8 cellular contexts compared by ENCODE assay signal in genomic region chr1:202968895-202969295, GRCh38. TPM values are rescaled to one million over a fixed set of nuclear protein-coding genes. Genes with fewer than 3 reads are reported as not detected.
DNase-seq lines count a peak whose midpoint lies in the region; ATAC-seq and TF ChIP-seq lines count a peak whose summit lies in the region.

No MANE protein-coding gene starts in this region.

- ATAC-seq in stimulated activated naive CD8-positive, alpha-beta T cell treated with anti-CD3 and anti-CD28 coated beads, Interleukin-15, amount 100 ng/mL, for 72 hours, result peak; percentile 79

- CTCF ChIA-PET in mammary epithelial cell (lab: Charles Lee; ENCODE audit: low non-redundant PET), result no interaction called here

- no peaks in the 10 kb centered on the region for H3K9me3 ChIP-seq in mammary epithelial cell (replicated peaks; ENCODE audit: insufficient read depth, low read length)

- H3K36me3 ChIP-seq in mammary epithelial cell (ENCODE audit: insufficient read depth, low read length), result peaks cover 4% of the 10 kb centered on the region

- no peaks in the 10 kb centered on the region for H3K9me3 Mint-ChIP-seq in stimulated activated naive CD8-positive, alpha-beta T cell treated with anti-CD3 and anti-CD28 coated beads, Interleukin-15, amount 100 ng/mL, for 72 hours

- H3K9ac ChIP-seq in mammary epithelial cell (ENCODE audit: insufficient read depth, low read length), result no peak overlapping the region

- no TSS peak for BruUV-seq in mammary epithelial cell (replicated peaks; lab: Mats Ljungman, UMichigan)

- H3K4me3 ChIP-seq in mammary epithelial cell (replicated peaks in 1 of 3; ENCODE audit: insufficient read depth in 1 of 3, low read depth in 2 of 3, low read length in 3 of 3), result no peak overlapping the region

- dilution Hi-C loops in mammary epithelial cell (cut with HindIII; ENCODE audit: low sequenced_read_pairs), result no loop called here

- 12% methylated on average over 5 of the region's 5 CpGs for WGBS in mammary epithelial cell (ENCODE audit: low coverage, missing lambda C conversion rate)

- H3K27me3 Mint-ChIP-seq in stimulated activated naive CD8-positive, alpha-beta T cell treated with anti-CD3 and anti-CD28 coated beads, Interleukin-15, amount 100 ng/mL, for 72 hours, result no peaks in the 10 kb centered on the region

- H3K27me3 ChIP-seq in mammary epithelial cell (ENCODE audit: insufficient read depth, low read length), result no peaks in the 10 kb centered on the region

- in situ Hi-C loops in KBM-7 (cut with MboI; ENCODE audit: low pct_unique_long_range_greater_than_20kb, low sequenced_read_pairs), result no loop called here
- in situ Hi-C loops in mammary epithelial cell (cut with MboI; ENCODE audit: low sequenced_read_pairs in 2 of 2), result no loop called here

- H4K20me1 ChIP-seq in mammary epithelial cell (ENCODE audit: insufficient read depth, low read length), result no peaks in the 10 kb centered on the region

- peak; percentile 66 for DNase-seq in DMS153 (lab: John Stamatoyannopoulos, UW)
- peak; percentile 74 for DNase-seq in GM20000 (ENCODE audit: low spot score)
- peak; percentile 98 for DNase-seq in KBM-7
- peak; percentile 85 for DNase-seq in RPMI8226
- peak; percentile 48 for DNase-seq in mammary epithelial cell
- peak; percentile 58 for DNase-seq in kidney glomerular epithelial cell (lab: John Stamatoyannopoulos, UW)
- peak; percentile 46 to 58 for DNase-seq in stimulated activated naive CD8-positive, alpha-beta T cell treated with anti-CD3 and anti-CD28 coated beads, Interleukin-15, amount 100 ng/mL, for 72 hours
- DNase-seq in activated gamma-delta T cell treated with Interleukin-2 at 50 U/mL for 16 hours, result no peak

- H3K4me2 ChIP-seq in mammary epithelial cell (ENCODE audit: insufficient read depth, low read depth, low read length), result no peak overlapping the region

- peaks cover 39% of the 10 kb centered on the region for H3K4me1 Mint-ChIP-seq in stimulated activated naive CD8-positive, alpha-beta T cell treated with anti-CD3 and anti-CD28 coated beads, Interleukin-15, amount 100 ng/mL, for 72 hours

- H3K4me3 Mint-ChIP-seq in stimulated activated naive CD8-positive, alpha-beta T cell treated with anti-CD3 and anti-CD28 coated beads, Interleukin-15, amount 100 ng/mL, for 72 hours, result no peak overlapping the region

- H3K27ac ChIP-seq in mammary epithelial cell (ENCODE audit: insufficient read depth, low read depth, low read length), result no peak overlapping the region

- peak overlapping the region; percentile 84 for H2AFZ ChIP-seq in mammary epithelial cell (ENCODE audit: low read depth, low read length)

- peak overlapping the region in 1 of 2 donors; percentile 95 for H3K27ac Mint-ChIP-seq in stimulated activated naive CD8-positive, alpha-beta T cell treated with anti-CD3 and anti-CD28 coated beads, Interleukin-15, amount 100 ng/mL, for 72 hours

- intact Hi-C loops in mammary epithelial cell (cut with micrococcal nuclease), result loop anchor here (1.0 kb wide), 2 partner anchors 42 to 81 kb away; partner anchors contain the start of gene KLHL12

- TF ChIP-seq CTCF in GM20000 (IDR thresholded peaks at IDR 0.05; ENCODE audit: extremely low read depth, missing control alignments) (peak; percentile 43), mammary epithelial cell (conservative IDR thresholded peaks at IDR 0.05 in 1 of 2, IDR thresholded peaks at IDR 0.05 in 1 of 2; ENCODE audit: extremely low read depth in 1 of 2, insufficient read depth in 1 of 2, low read depth in 1 of 2, low read length in 2 of 2) (peak; percentile 83 to 90)

- peaks cover 13% of the 10 kb centered on the region for H3K79me2 ChIP-seq in mammary epithelial cell (ENCODE audit: insufficient read depth, low read length)

- H3K4me1 ChIP-seq in mammary epithelial cell (ENCODE audit: insufficient read depth, low read length), result peaks cover 31% of the 10 kb centered on the region

RNA-seq across cellular contexts. Expression of gene CYB5R1, which starts 1.8 kb away (rescaled TPM):
- total RNA-seq in mammary epithelial cell, result 10 to 100 TPM; 50.7 to 95.2 TPM
- polyA plus RNA-seq in mammary epithelial cell, result 97.7 TPM
- polyA minus RNA-seq in mammary epithelial cell, result 57.0 TPM

RNA-seq across cellular contexts. Expression of gene ADIPOR1, which starts 10.8 kb away (rescaled TPM):
- total RNA-seq in mammary epithelial cell, result 100 to 1,000 TPM in 1 of 2 donors, 10 to 100 TPM in 1; 98.2 to 157 TPM
- 171 TPM for polyA plus RNA-seq in mammary epithelial cell
- polyA minus RNA-seq in mammary epithelial cell, result 196 TPM

RNA-seq across cellular contexts. Expression of gene TMEM183A, which starts 38.3 kb away (rescaled TPM):
- 10 to 100 TPM; 58.1 to 97.4 TPM for total RNA-seq in mammary epithelial cell
- polyA plus RNA-seq in mammary epithelial cell, result 80.8 TPM
- polyA minus RNA-seq in mammary epithelial cell, result 140 TPM

RNA-seq across cellular contexts. Expression of gene KLHL12, which starts 41.9 kb away (rescaled TPM):
- 10 to 100 TPM; 20.8 to 28.3 TPM for total RNA-seq in mammary epithelial cell
- 15.6 TPM for polyA plus RNA-seq in mammary epithelial cell
- 21.6 TPM for polyA minus RNA-seq in mammary epithelial cell

RNA-seq across cellular contexts. Expression of gene PPFIA4, which starts 57.4 kb away (rescaled TPM):
- 1 to 10 TPM; 8.2 to 8.3 TPM for total RNA-seq in mammary epithelial cell
- 4.7 TPM for polyA plus RNA-seq in mammary epithelial cell
- polyA minus RNA-seq in mammary epithelial cell, result 7.1 TPM
